Comparison of ENCODE assay signal across 23 cellular contexts in genomic region chr6:24522821-24523175, GRCh38. TPM values are rescaled to one million over a fixed set of nuclear protein-coding genes. Genes with fewer than 3 reads are reported as not detected.
A peak's percentile ranks its signal among the peaks of the same experiment; 100 is the strongest.
DNase-seq lines count a peak whose midpoint lies in the region; ATAC-seq and TF ChIP-seq lines count a peak whose summit lies in the region.
"Had no signal": no experiment of that assay in that cellular context is flagged by ENCODE, and none has a peak within 500 bp of the region (broad histone marks: within the 10 kb centered on the region; RNA-seq: fewer than 3 reads in every experiment).

No MANE protein-coding gene starts in this region.

- H3K27me3 Mint-ChIP-seq in IgD-negative memory B cell (no peaks in the 10 kb centered on the region), memory B cell (no peaks in the 10 kb centered on the region), type B pancreatic cell (no peaks in the 10 kb centered on the region)
- H3K27me3 Mint-ChIP-seq: activated naive CD4-positive, alpha-beta T cell treated with anti-CD3 and anti-CD28 coated beads, Interleukin-2, amount 10 ng/mL, durations not matched to agents 7 days and 5 days; activated T-helper 17 cell treated with anti-CD3 and anti-CD28 coated beads, Interleukin-2, amount 50 U/mL, for 72 hours; CD4-positive, alpha-beta T cell; stimulated activated naive CD8-positive, alpha-beta T cell treated with anti-CD3 and anti-CD28 coated beads, Interleukin-15, Interleukin-2, amounts not matched to agents 100 ng/mL and 50 ng/mL, for 24 hours had no signal

- H3K4me1 Mint-ChIP-seq in IgD-negative memory B cell = peaks cover 32 to 40% (median 33%) of the 10 kb centered on the region in 3 donors
- peaks cover 26% of the 10 kb centered on the region for H3K4me1 Mint-ChIP-seq in memory B cell
- H3K4me1 Mint-ChIP-seq in type B pancreatic cell (ENCODE audit: unreplicated experiment) = peaks cover 9% of the 10 kb centered on the region
- H3K4me1 Mint-ChIP-seq: activated T-helper 17 cell treated with anti-CD3 and anti-CD28 coated beads, Interleukin-2, amount 50 U/mL, for 72 hours had no signal

- H3K4me3 Mint-ChIP-seq in IgD-negative memory B cell (peak overlapping the region; percentile 20 to 66 (median 65)), memory B cell (peak overlapping the region; percentile 60), type B pancreatic cell (no peak overlapping the region)
- H3K4me3 Mint-ChIP-seq: activated naive CD4-positive, alpha-beta T cell treated with anti-CD3 and anti-CD28 coated beads, Interleukin-2, amount 10 ng/mL, durations not matched to agents 7 days and 5 days; activated T-helper 17 cell treated with anti-CD3 and anti-CD28 coated beads, Interleukin-2, amount 50 U/mL, for 72 hours; CD4-positive, alpha-beta T cell; neural progenitor cell; stimulated activated naive CD8-positive, alpha-beta T cell treated with anti-CD3 and anti-CD28 coated beads, Interleukin-15, Interleukin-2, amounts not matched to agents 100 ng/mL and 50 ng/mL, for 24 hours had no signal

- peak overlapping the region; percentile 76 to 92 (median 91) for H3K27ac Mint-ChIP-seq in IgD-negative memory B cell
- H3K27ac Mint-ChIP-seq in memory B cell = peak overlapping the region; percentile 92
- H3K27ac Mint-ChIP-seq in type B pancreatic cell = peak overlapping the region; percentile 37
- H3K27ac Mint-ChIP-seq: activated naive CD4-positive, alpha-beta T cell treated with anti-CD3 and anti-CD28 coated beads, Interleukin-2, amount 10 ng/mL, durations not matched to agents 7 days and 5 days; activated T-helper 17 cell treated with anti-CD3 and anti-CD28 coated beads, Interleukin-2, amount 50 U/mL, for 72 hours; CD4-positive, alpha-beta T cell; stimulated activated naive CD8-positive, alpha-beta T cell treated with anti-CD3 and anti-CD28 coated beads, Interleukin-15, Interleukin-2, amounts not matched to agents 100 ng/mL and 50 ng/mL, for 24 hours had no signal

- H3K36me3 Mint-ChIP-seq in IgD-negative memory B cell (peaks cover 4% of the 10 kb centered on the region), memory B cell (peaks cover 2% of the 10 kb centered on the region), type B pancreatic cell (peaks cover 5% of the 10 kb centered on the region)
- H3K36me3 Mint-ChIP-seq: activated naive CD4-positive, alpha-beta T cell treated with anti-CD3 and anti-CD28 coated beads, Interleukin-2, amount 10 ng/mL, durations not matched to agents 7 days and 5 days; neural progenitor cell had no signal

- H3K9me3 Mint-ChIP-seq in IgD-negative memory B cell (no peaks in the 10 kb centered on the region), memory B cell (no peaks in the 10 kb centered on the region), type B pancreatic cell (no peaks in the 10 kb centered on the region)
- H3K9me3 Mint-ChIP-seq: activated naive CD4-positive, alpha-beta T cell treated with anti-CD3 and anti-CD28 coated beads, Interleukin-2, amount 10 ng/mL, durations not matched to agents 7 days and 5 days; activated T-helper 17 cell treated with anti-CD3 and anti-CD28 coated beads, Interleukin-2, amount 50 U/mL, for 72 hours; CD4-positive, alpha-beta T cell; neural progenitor cell; stimulated activated naive CD8-positive, alpha-beta T cell treated with anti-CD3 and anti-CD28 coated beads, Interleukin-15, Interleukin-2, amounts not matched to agents 100 ng/mL and 50 ng/mL, for 24 hours had no signal

- no peak for TF ChIP-seq CTCF in VCaP (conservative IDR thresholded peaks at IDR 0.05)
- no peak for TF ChIP-seq CTCF in type B pancreatic cell (conservative IDR thresholded peaks at IDR 0.05)

- H3K27ac ChIP-seq in VCaP = peak overlapping the region; percentile 29; the same call in 1 of the 2 replicates
- H3K27ac ChIP-seq: breast epithelium, gastroesophageal sphincter, hepatocyte, KMS-11, neural progenitor cell, right atrium auricular region, thoracic aorta had no signal

- ATAC-seq in memory B cell (ENCODE audit: low read depth) = no peak
- ATAC-seq: activated T-helper 17 cell treated with anti-CD3 and anti-CD28 coated beads, Interleukin-2, amount 50 U/mL, for 72 hours; gastroesophageal sphincter had no signal

- DNase-seq in memory B cell (ENCODE audit: low spot score in 2 of 2) (no peak), type B pancreatic cell (ENCODE audit: extremely low spot score, unreplicated experiment) (no peak), T-helper 2 cell (no peak), ureter (ENCODE audit: low spot score) (no peak), inferior parietal cortex (ENCODE audit: extremely low spot score) (no peak)
- DNase-seq: activated CD4-positive, alpha-beta T cell treated with anti-CD3 and anti-CD28 coated beads for 4 hours; activated naive CD4-positive, alpha-beta T cell treated with anti-CD3 and anti-CD28 coated beads, Interleukin-2, amount 10 ng/mL, durations not matched to agents 7 days and 5 days; amniotic stem cell; CD4-positive, alpha-beta T cell; GOT3; SW 1271; T-helper 9 cell had no signal

RNA-seq across cellular contexts. Expression of gene ALDH5A1, which starts 28.0 kb away (rescaled TPM):
- polyA plus RNA-seq in IgD-negative memory B cell = 16.0 TPM
- total RNA-seq in type B pancreatic cell (ENCODE audit: low replicate concordance) (9.6 and 14.7 TPM in 2 replicates), ureter (39.6 TPM)

RNA-seq across cellular contexts. Expression of gene GPLD1, which starts 33.4 kb away (rescaled TPM):
- polyA plus RNA-seq in IgD-negative memory B cell = 0.95 TPM
- total RNA-seq in type B pancreatic cell (ENCODE audit: low replicate concordance) = 1.2 and 3.8 TPM in 2 replicates
- 6.2 TPM for total RNA-seq in ureter

Comparison
In these comparisons a context has a peak if more than half of its experiments do, and no peak if none do; other contexts are left out.
1. H3K27ac Mint-ChIP-seq: peak in every context shown above with its lines; median percentile 92 in memory B cell; 91 in IgD-negative memory B cell; 37 in type B pancreatic cell.